In the genomic region with DNA sequence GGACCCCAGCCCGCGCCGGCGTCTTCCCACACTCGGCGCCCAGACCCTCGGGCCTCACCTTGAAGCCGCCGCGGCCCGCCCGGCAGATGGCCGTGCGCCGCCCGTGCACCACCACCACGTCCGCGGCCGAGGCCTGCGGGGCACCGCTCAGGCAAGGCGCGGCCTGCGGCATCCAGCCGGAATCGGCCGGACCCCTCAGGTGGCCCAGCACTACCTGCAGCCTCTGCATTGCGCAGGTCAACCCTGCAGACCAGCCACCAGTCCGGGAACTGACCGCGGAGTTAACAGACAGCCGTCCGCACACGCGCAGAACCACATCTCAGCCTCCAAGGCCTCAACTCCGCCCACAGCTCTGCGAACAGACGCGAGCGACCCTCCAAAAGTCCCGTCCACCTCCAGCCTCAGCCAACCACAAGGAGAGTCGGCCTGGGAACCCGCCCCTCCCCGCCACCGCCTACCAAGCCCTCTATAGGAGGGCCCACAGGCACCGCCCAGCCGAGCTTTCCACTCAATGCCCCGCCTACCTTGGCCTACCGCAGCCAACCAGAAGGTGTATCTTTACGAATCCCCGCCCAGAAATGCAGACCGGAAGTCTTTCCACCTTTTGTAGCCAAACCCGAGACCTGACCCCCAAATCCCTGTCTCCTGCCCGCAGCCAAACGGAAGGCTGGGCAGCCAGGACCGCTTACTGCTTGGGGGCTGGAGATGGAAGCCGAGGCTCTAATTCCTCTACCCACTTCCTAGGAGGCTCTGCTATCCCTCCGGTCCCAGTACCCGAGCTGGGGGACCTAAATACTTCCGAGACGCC, we compare ENCODE assay signal across 8 cellular contexts. TPM values are rescaled to one million over a fixed set of nuclear protein-coding genes. Genes with fewer than 3 reads are reported as not detected.
DNase-seq lines count a peak whose midpoint lies in the region; ATAC-seq and TF ChIP-seq lines count a peak whose summit lies in the region.

A gene with protein sequence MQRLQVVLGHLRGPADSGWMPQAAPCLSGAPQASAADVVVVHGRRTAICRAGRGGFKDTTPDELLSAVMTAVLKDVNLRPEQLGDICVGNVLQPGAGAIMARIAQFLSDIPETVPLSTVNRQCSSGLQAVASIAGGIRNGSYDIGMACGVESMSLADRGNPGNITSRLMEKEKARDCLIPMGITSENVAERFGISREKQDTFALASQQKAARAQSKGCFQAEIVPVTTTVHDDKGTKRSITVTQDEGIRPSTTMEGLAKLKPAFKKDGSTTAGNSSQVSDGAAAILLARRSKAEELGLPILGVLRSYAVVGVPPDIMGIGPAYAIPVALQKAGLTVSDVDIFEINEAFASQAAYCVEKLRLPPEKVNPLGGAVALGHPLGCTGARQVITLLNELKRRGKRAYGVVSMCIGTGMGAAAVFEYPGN (minus strand): TSS at position 321 of the 808 bp plus-strand sequence. CDS start 92 bp downstream, at position 229.

- peak within 1 kb of the TSS; percentile 92 to 97 (median 96) for H3K27ac ChIP-seq in spleen

- peak; percentile 66 to 89 (median 79) for TF ChIP-seq POLR2A in spleen (IDR thresholded peaks at IDR 0.05)

- ATAC-seq in GM19023 (IDR thresholded peaks at IDR 0.05; ENCODE audit: unreplicated experiment) (peak; percentile 87), HG03280 (IDR thresholded peaks at IDR 0.05; ENCODE audit: unreplicated experiment) (peak; percentile 93)

- intact Hi-C loops in spleen (cut with DNase I; ENCODE audit: low total_unique reads): no loop called here

- H3K27ac Mint-ChIP-seq in immature natural killer cell: peak within 1 kb of the TSS; percentile 88 to 99 (median 98)

- peak; percentile 98 for DNase-seq in AG08396 (ENCODE audit: low spot score)
- DNase-seq in NCI-H345 treated with DMSO at 0.1 percent for 48 hours (lab: John Stamatoyannopoulos, UW; ENCODE audit: unreplicated experiment): peak; percentile 94
- peak; percentile 92 to 95 (median 94) for DNase-seq in activated CD4-positive, CD25-positive, alpha-beta regulatory T cell (lab: John Stamatoyannopoulos, UW)
- peak; percentile 94 for DNase-seq in central memory CD4-positive, alpha-beta T cell
- DNase-seq in immature natural killer cell: peak; percentile 97 to 98 (median 97)
- DNase-seq in spleen: peak; percentile 100

- peak within 1 kb of the TSS; percentile 90 to 99 (median 95) for H3K4me3 Mint-ChIP-seq in immature natural killer cell

- H3K4me1 Mint-ChIP-seq in immature natural killer cell: peaks cover 72 to 96% of the 10 kb centered on the region in 2 donors

- H3K27me3 Mint-ChIP-seq in immature natural killer cell (ENCODE audit: low read depth in 3 of 3): peaks cover 0 to 18% (median 11%) of the 10 kb centered on the region in 3 donors

- peaks cover 4 to 25% (median 7%) of the 10 kb centered on the region in 3 donors for H3K36me3 Mint-ChIP-seq in immature natural killer cell

- TF ChIP-seq CTCF in spleen (IDR thresholded peaks at IDR 0.05 in 8 of 11, conservative IDR thresholded peaks at IDR 0.05 in 3 of 11): peak in 3 of 11 experiments; percentile 7 to 47 (median 31)

- no peaks in the 10 kb centered on the region for H3K27me3 ChIP-seq in spleen (replicated peaks in 1 of 7)

- H3K9me3 ChIP-seq in spleen: no peaks in the 10 kb centered on the region

- peaks cover 3 to 55% (median 46%) of the 10 kb centered on the region in 6 donors for H3K36me3 ChIP-seq in spleen

- H3K4me1 ChIP-seq in spleen: peaks cover 30 to 88% (median 68%) of the 10 kb centered on the region in 6 donors

- WGBS in spleen, 5 donors: 0% methylated on average over 27 to 62 of the region's 62 CpGs

- peak within 1 kb of the TSS; percentile 82 to 99 (median 96) for H3K4me3 ChIP-seq in spleen

- no peaks in the 10 kb centered on the region for H3K9me3 Mint-ChIP-seq in immature natural killer cell

RNA-seq across cellular contexts. Expression of the gene that starts here (rescaled TPM):
- polyA plus RNA-seq in immature natural killer cell (100 to 1,000 TPM in 1 of 3 donors, 10 to 100 TPM in 2; 74.8 to 113 (median 82.8) TPM), spleen (10 to 100 TPM; 68.4 to 79.3 (median 73.9) TPM)
- total RNA-seq in spleen: 100 to 1,000 TPM in 2 of 7 donors, 10 to 100 TPM in 5; 77.5 to 120 (median 88.0) TPM

Comparison
In these comparisons a context has a peak if more than half of its experiments do, and no peak if none do; other contexts are left out.
1. Peak in every context shown above with its lines: DNase-seq, ATAC-seq, H3K4me3 ChIP-seq and H3K27ac ChIP-seq.